ENCODE assay signal across 29 cellular contexts in the genomic region with DNA sequence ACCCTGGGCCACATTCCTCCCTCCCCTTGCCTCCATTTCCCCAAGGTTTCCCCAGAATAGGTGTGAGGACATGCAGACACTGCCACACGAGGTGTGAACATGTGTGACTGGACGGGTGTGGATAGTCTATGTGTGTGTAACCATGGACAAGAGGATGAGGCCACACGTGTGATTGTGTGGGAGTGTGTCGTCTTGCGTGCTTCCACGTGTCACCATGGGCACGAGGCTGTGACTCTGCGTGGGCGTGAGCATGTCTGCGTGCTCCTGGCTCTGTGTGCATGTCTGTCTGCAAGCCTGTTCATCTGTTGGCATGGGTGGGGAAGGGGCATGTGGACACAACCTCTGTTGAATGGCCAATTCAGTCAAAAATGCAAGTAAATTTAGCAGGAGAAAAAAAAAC. TPM values are rescaled to one million over a fixed set of nuclear protein-coding genes. Genes with fewer than 3 reads are reported as not detected.
DNase-seq lines count a peak whose midpoint lies in the region; ATAC-seq, FAIRE-seq and TF ChIP-seq lines count a peak whose summit lies in the region.
"Had no signal": no experiment of that assay in that cellular context is flagged by ENCODE, and none has a peak within 500 bp of the region (broad histone marks: within the 10 kb centered on the region; RNA-seq: fewer than 3 reads in every experiment).

No MANE protein-coding gene starts in this region.

- H3K4me1 ChIP-seq in HepG2 (ENCODE audit: insufficient read depth, low read length), result peaks cover 32% of the 10 kb centered on the region
- peaks cover 0 to 29% (median 17%) of the 10 kb centered on the region in 4 donors for H3K4me1 ChIP-seq in right lobe of liver
- H3K4me1 ChIP-seq in suprapubic skin, result peaks cover 63% of the 10 kb centered on the region
- H3K4me1 ChIP-seq: BE2C had no signal

- H3K27ac ChIP-seq in HepG2 (ENCODE audit: extremely low read length, insufficient read depth, low read length) (no peak overlapping the region), right lobe of liver (peak overlapping the region in 1 of 3 donors; percentile 13), suprapubic skin (peak overlapping the region; percentile 53)
- H3K27ac ChIP-seq: KMS-11, SJCRH30 had no signal

- intact Hi-C loops in HepG2 (cut with micrococcal nuclease; ENCODE audit: unreplicated experiment), result no loop called here
- intact Hi-C loops in right lobe of liver (cut with DNase I), result no loop called here

- in situ Hi-C loops in HepG2 (cut with HindIII; ENCODE audit: extremely low pct_ligation_motif_present, low pct_unique_long_range_greater_than_20kb), result loop anchor here (5.0 kb wide), 1 partner anchor 38 kb away; no protein-coding TSS in a partner anchor

- no peak overlapping the region for H3K9ac ChIP-seq in HepG2 (ENCODE audit: insufficient read depth, low read depth, low read length)
- H3K9ac ChIP-seq: KMS-11 had no signal

- DNase-seq in HepG2 (ENCODE audit: low spot score) (no peak), right lobe of liver (no peak), endothelial cell (ENCODE audit: low spot score) (no peak), suprapubic skin (ENCODE audit: low spot score in 2 of 2) (no peak), OCI-M2 (lab: John Stamatoyannopoulos, UW; ENCODE audit: unreplicated experiment) (no peak), NCI-H1417 (lab: John Stamatoyannopoulos, UW) (no peak)
- DNase-seq in activated naive CD4-positive, alpha-beta T cell treated with anti-CD3 and anti-CD28 coated beads, Interleukin-2, amount 50 U/mL, for 16 hours, result no peak
- DNase-seq: 8988T, ACHN, BE2C, Calu3, DND-41, H9, HFFc6, MM.1S, NCI-H1417 treated with DMSO at 0.1 percent for 48 hours, NCI-H1694 treated with DMSO at 0.1 percent for 48 hours, NCI-H2081, NCI-H2171 treated with DMSO at 0.1 percent for 48 hours, NCI-H345, NCI-H510A treated with DMSO at 0.1 percent for 48 hours, NCI-H748 treated with DMSO at 0.1 percent for 48 hours, PC-3, SJCRH30 had no signal

- H3K4me3 ChIP-seq in HepG2 (replicated peaks in 1 of 3; ENCODE audit: insufficient read depth in 1 of 3, low read depth in 2 of 3, low read length in 3 of 3) (no peak overlapping the region), right lobe of liver (no peak overlapping the region), suprapubic skin (no peak overlapping the region)
- H3K4me3 ChIP-seq: SJCRH30 had no signal

- TF ChIP-seq CTCF in HepG2 (CRISPR knock-in tag; IDR thresholded peaks at IDR 0.05) (no peak), right lobe of liver (IDR thresholded peaks at IDR 0.05) (no peak), endothelial cell (IDR thresholded peaks at IDR 0.05; ENCODE audit: unreplicated experiment) (no peak), suprapubic skin (IDR thresholded peaks at IDR 0.05) (no peak)

- H4K20me1 ChIP-seq in HepG2 (ENCODE audit: insufficient read depth, low read length), result no peaks in the 10 kb centered on the region

- TF ChIP-seq EP300 in HepG2 (IDR thresholded peaks at IDR 0.05; ENCODE audit: low read depth in 2 of 2, low read length in 2 of 2) (no peak), HepG2 (CRISPR knock-in tag; IDR thresholded peaks at IDR 0.05; ENCODE audit: borderline replicate concordance) (no peak), suprapubic skin (IDR thresholded peaks at IDR 0.05) (no peak)

- peaks cover 3% of the 10 kb centered on the region for H3K36me3 Mint-ChIP-seq in endothelial cell (ENCODE audit: low read depth, unreplicated experiment)
- H3K36me3 Mint-ChIP-seq: CD14-positive monocyte had no signal

- peaks cover 9% of the 10 kb centered on the region for H3K4me1 Mint-ChIP-seq in endothelial cell (ENCODE audit: unreplicated experiment)

- H3K27me3 ChIP-seq in HepG2 (ENCODE audit: control insufficient read depth in 1 of 2, insufficient read depth in 2 of 2, low read length in 2 of 2) (peaks cover 4 to 36% of the 10 kb centered on the region in 2 experiments; a peak in 4 of 5 replicates), right lobe of liver (no peaks in the 10 kb centered on the region), suprapubic skin (no peaks in the 10 kb centered on the region)
- H3K27me3 ChIP-seq: BE2C had no signal

- no peak for TF ChIP-seq POLR2A in HepG2 (IDR thresholded peaks at IDR 0.05; ENCODE audit: insufficient read depth in 1 of 2, low read depth in 2 of 2, low read length in 2 of 2)
- no peak for TF ChIP-seq POLR2A in right lobe of liver (IDR thresholded peaks at IDR 0.05)
- no peak for TF ChIP-seq POLR2A in suprapubic skin (IDR thresholded peaks at IDR 0.05)

- no peak for ATAC-seq in HepG2
- ATAC-seq in right lobe of liver, result no peak
- no peak for ATAC-seq in GM19395 (IDR thresholded peaks at IDR 0.05; ENCODE audit: unreplicated experiment)
- ATAC-seq: PC-3 had no signal

- no peaks in the 10 kb centered on the region for H3K9me3 Mint-ChIP-seq in endothelial cell (ENCODE audit: unreplicated experiment)
- H3K9me3 Mint-ChIP-seq: H9, HFFc6 had no signal

- H3K4me3 Mint-ChIP-seq in endothelial cell (ENCODE audit: unreplicated experiment), result no peak overlapping the region
- H3K4me3 Mint-ChIP-seq: CD14-positive monocyte, H9, HFFc6 had no signal

- H3K27me3 Mint-ChIP-seq in endothelial cell (ENCODE audit: unreplicated experiment), result peaks cover 13% of the 10 kb centered on the region

- POLR2A ChIA-PET in HepG2 (lab: Yijun Ruan, JAX), result no interaction called here

- TF ChIP-seq RAD21 in HepG2 (CRISPR knock-in tag; IDR thresholded peaks at IDR 0.05), result no peak

- no peak for FAIRE-seq in HepG2 (lab: Jason Lieb, UNC)
- FAIRE-seq: GM19239 had no signal

- no TSS peak for BruUV-seq in HepG2 (replicated peaks; lab: Mats Ljungman, UMichigan)

- WGBS in HepG2 (ENCODE audit: low lambda C conversion rate), result 49% methylated on average over 9 of the region's 10 CpGs
- 63% methylated on average over 4 of the region's 10 CpGs for WGBS in right lobe of liver (ENCODE audit: insufficient coverage, low coverage, low lambda C conversion rate, missing lambda C conversion rate)
- 70% methylated on average over 10 of the region's 10 CpGs for WGBS in suprapubic skin

- H3K9me3 ChIP-seq in HepG2 (ENCODE audit: low read length) (no peaks in the 10 kb centered on the region), right lobe of liver (no peaks in the 10 kb centered on the region), suprapubic skin (no peaks in the 10 kb centered on the region)
- H3K9me3 ChIP-seq: BE2C, SJCRH30 had no signal

- H3K79me2 ChIP-seq in HepG2 (ENCODE audit: insufficient read depth, low read length), result no peaks in the 10 kb centered on the region

- no peak overlapping the region for H2AFZ ChIP-seq in HepG2 (ENCODE audit: low read length)

- peak overlapping the region; percentile 43 for H3K27ac Mint-ChIP-seq in endothelial cell (ENCODE audit: unreplicated experiment)
- H3K27ac Mint-ChIP-seq: H9, HFFc6 had no signal

- H3K36me3 ChIP-seq in HepG2 (replicated peaks in 1 of 2; ENCODE audit: control insufficient read depth in 1 of 2, insufficient read depth in 2 of 2, low read length in 2 of 2), result no peaks in the 10 kb centered on the region
- H3K36me3 ChIP-seq in right lobe of liver, result no peaks in the 10 kb centered on the region
- H3K36me3 ChIP-seq in suprapubic skin, result no peaks in the 10 kb centered on the region
- H3K36me3 ChIP-seq: BE2C, SJCRH30 had no signal

- peak overlapping the region; percentile 44; the same call in 1 of the 2 replicates for H3K4me2 ChIP-seq in HepG2 (ENCODE audit: low read depth, low read length)
- H3K4me2 ChIP-seq: KMS-11 had no signal

- CTCF ChIA-PET in HepG2 (lab: Yijun Ruan, JAX; ENCODE audit: low intra/inter-chr PET ratio, low total read pairs), result no interaction called here

RNA-seq across cellular contexts. Expression of gene MYL3, which starts 6.2 kb away (rescaled TPM):
- not detected in 2 replicates for total RNA-seq in HepG2 (2016; rRNA removed; fragmentation: Illumina TruSeq; extraction: Trizol)
- total RNA-seq in HepG2 (2016; cell fraction: cytosol; rRNA removed; fragmentation: Illumina TruSeq; extraction: Trizol; ENCODE audit: low read depth), result not detected in 2 replicates
- not detected in 2 replicates for total RNA-seq in HepG2 (2016; cell fraction: insoluble cytoplasmic fraction; rRNA removed; fragmentation: Illumina TruSeq; extraction: Trizol)
- not detected in 2 replicates for total RNA-seq in HepG2 (2016; cell fraction: membrane; rRNA removed; fragmentation: Illumina TruSeq; extraction: Trizol)
- not detected in 2 replicates for total RNA-seq in HepG2 (2016; cell fraction: nucleus; rRNA removed; fragmentation: Illumina TruSeq; extraction: Trizol)
- polyA plus RNA-seq in HepG2 (2011; rRNA removed), result 0.13 TPM in 1 of 2 replicates, not detected in the other
- 0.06 TPM in 1 of 2 replicates, not detected in the other for polyA plus RNA-seq in HepG2 (2011; cell fraction: cytosol; rRNA removed)
- polyA plus RNA-seq in HepG2 (2011; cell fraction: nucleus; rRNA removed), result not detected in 2 replicates
- not detected in 2 replicates for polyA plus RNA-seq in HepG2 (2012)
- polyA plus RNA-seq in HepG2 (2016; cell fraction: cytosol; fragmentation: Illumina TruSeq; extraction: Trizol; ENCODE audit: low read depth), result not detected in 2 replicates
- not detected in 2 replicates for polyA plus RNA-seq in HepG2 (2016; cell fraction: insoluble cytoplasmic fraction; fragmentation: Illumina TruSeq; extraction: Trizol; ENCODE audit: low read depth)
- polyA plus RNA-seq in HepG2 (2016; cell fraction: membrane; fragmentation: Illumina TruSeq; extraction: Trizol; ENCODE audit: low read depth), result not detected in 2 replicates
- polyA plus RNA-seq in HepG2 (2016; cell fraction: nucleus; fragmentation: Illumina TruSeq; extraction: Trizol; ENCODE audit: insufficient read depth, low read depth), result not detected in 2 replicates
- polyA minus RNA-seq in HepG2 (2011; rRNA and poly(A)+ RNA removed; ENCODE audit: low replicate concordance), result 0.16 TPM in 1 of 2 replicates, not detected in the other
- polyA minus RNA-seq in HepG2 (2011; cell fraction: cytosol; rRNA and poly(A)+ RNA removed), result not detected in 2 replicates
- not detected in 2 replicates for polyA minus RNA-seq in HepG2 (2011; cell fraction: nucleus; rRNA and poly(A)+ RNA removed)
- 1 to 10 TPM in 3 of 6 experiments, under 1 TPM in 3; 0.37 to 2.0 (median 1.00) TPM for total RNA-seq in right lobe of liver
- total RNA-seq in endothelial cell (ENCODE audit: unreplicated experiment), result not detected
- total RNA-seq in suprapubic skin, result 1 to 10 TPM in 1 of 4 donors, not detected in 3; 1.4 TPM
- total RNA-seq: Calu3, HT1080, PC-3, SJCRH30 had no signal
- polyA plus RNA-seq: CD14-positive monocyte had no signal

RNA-seq across cellular contexts. Expression of gene PTH1R, which starts 8.1 kb away (rescaled TPM):
- total RNA-seq in HepG2 (2016; rRNA removed; fragmentation: Illumina TruSeq; extraction: Trizol) (not detected in 2 replicates), right lobe of liver (10 to 100 TPM in 5 of 6 experiments, 1 to 10 TPM in 1; 6.1 to 32.5 (median 16.0) TPM), endothelial cell (ENCODE audit: unreplicated experiment) (6.2 TPM), suprapubic skin (1 to 10 TPM; 1.1 to 4.2 (median 3.0) TPM)
- total RNA-seq in HepG2 (2016; cell fraction: cytosol; rRNA removed; fragmentation: Illumina TruSeq; extraction: Trizol; ENCODE audit: low read depth), result not detected in 2 replicates
- total RNA-seq in HepG2 (2016; cell fraction: insoluble cytoplasmic fraction; rRNA removed; fragmentation: Illumina TruSeq; extraction: Trizol), result not detected in 2 replicates
- total RNA-seq in HepG2 (2016; cell fraction: membrane; rRNA removed; fragmentation: Illumina TruSeq; extraction: Trizol), result not detected in 2 replicates
- total RNA-seq in HepG2 (2016; cell fraction: nucleus; rRNA removed; fragmentation: Illumina TruSeq; extraction: Trizol), result not detected in 2 replicates
- not detected in 2 replicates for polyA plus RNA-seq in HepG2 (2011; rRNA removed)
- polyA plus RNA-seq in HepG2 (2011; cell fraction: cytosol; rRNA removed), result not detected in 2 replicates
- polyA plus RNA-seq in HepG2 (2011; cell fraction: nucleus; rRNA removed), result 0.10 TPM in 1 of 2 replicates, not detected in the other
- not detected in 2 replicates for polyA plus RNA-seq in HepG2 (2012)
- not detected in 2 replicates for polyA plus RNA-seq in HepG2 (2016; cell fraction: cytosol; fragmentation: Illumina TruSeq; extraction: Trizol; ENCODE audit: low read depth)
- not detected in 2 replicates for polyA plus RNA-seq in HepG2 (2016; cell fraction: insoluble cytoplasmic fraction; fragmentation: Illumina TruSeq; extraction: Trizol; ENCODE audit: low read depth)
- not detected in 2 replicates for polyA plus RNA-seq in HepG2 (2016; cell fraction: membrane; fragmentation: Illumina TruSeq; extraction: Trizol; ENCODE audit: low read depth)
- polyA plus RNA-seq in HepG2 (2016; cell fraction: nucleus; fragmentation: Illumina TruSeq; extraction: Trizol; ENCODE audit: insufficient read depth, low read depth), result not detected in 2 replicates
- not detected in 2 replicates for polyA minus RNA-seq in HepG2 (2011; rRNA and poly(A)+ RNA removed; ENCODE audit: low replicate concordance)
- polyA minus RNA-seq in HepG2 (2011; cell fraction: cytosol; rRNA and poly(A)+ RNA removed), result not detected in 2 replicates
- not detected in 2 replicates for polyA minus RNA-seq in HepG2 (2011; cell fraction: nucleus; rRNA and poly(A)+ RNA removed)
- total RNA-seq: Calu3, PC-3 had no signal
- polyA plus RNA-seq: CD14-positive monocyte had no signal
